Comparison of ENCODE assay signal across 11 cellular contexts in the genomic region with DNA sequence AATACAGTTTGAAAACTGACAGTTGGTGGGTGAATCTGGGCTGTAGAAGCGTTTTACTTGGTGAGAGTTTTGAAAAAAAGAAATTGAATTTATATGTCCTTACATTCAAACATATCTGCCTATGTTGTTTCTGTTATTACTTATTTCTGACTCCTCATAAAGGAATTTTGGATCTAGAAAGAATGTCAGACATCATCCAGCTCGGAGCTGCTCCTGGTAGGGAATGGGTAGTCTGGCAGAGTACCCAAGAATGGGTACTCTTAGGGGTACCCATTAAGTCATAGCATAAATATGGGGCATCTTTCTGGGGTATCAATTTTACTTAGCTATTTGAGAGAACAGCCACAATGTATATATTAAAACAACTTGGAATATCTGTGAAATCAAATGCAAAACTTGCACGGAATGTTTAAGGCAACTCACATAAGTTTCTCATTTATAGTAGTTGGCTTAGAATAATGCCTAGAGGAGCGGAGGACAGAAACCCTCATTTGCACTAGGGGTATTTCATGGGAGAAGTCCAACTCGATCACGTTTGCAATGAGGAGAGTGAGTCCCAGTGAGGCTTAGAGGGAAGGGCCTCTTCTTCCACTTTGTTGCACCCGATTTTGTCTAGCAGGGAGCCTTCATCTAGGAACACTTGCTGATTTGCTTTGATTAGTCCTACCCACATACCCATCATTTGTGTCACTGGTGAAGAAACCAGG.
A peak's percentile ranks its signal among the peaks of the same experiment; 100 is the strongest.
DNase-seq lines count a peak whose midpoint lies in the region; ATAC-seq and TF ChIP-seq lines count a peak whose summit lies in the region.
"Had no signal": no experiment of that assay in that cellular context is flagged by ENCODE, and none has a peak within 500 bp of the region (broad histone marks: within the 10 kb centered on the region; RNA-seq: fewer than 3 reads in every experiment).

No MANE protein-coding gene starts in this region.

- H3K27ac ChIP-seq in 22Rv1 = peak overlapping the region; percentile 12; the same call in 1 of the 2 replicates

- no peaks in the 10 kb centered on the region for H3K27me3 Mint-ChIP-seq in nephron (ENCODE audit: low read depth)

- no peaks in the 10 kb centered on the region for H3K9me3 Mint-ChIP-seq in nephron

- peak overlapping the region in 2 of 3 experiments; percentile 75 to 90 for H3K27ac Mint-ChIP-seq in nephron
- H3K27ac Mint-ChIP-seq: activated CD8-positive, alpha-beta T cell treated with anti-CD3 and anti-CD28 coated beads, Interleukin-2, amount 10 ng/mL, durations not matched to agents 7 days and 5 days; B cell had no signal

- peak overlapping the region; percentile 37 to 78 (median 70) for H3K4me3 Mint-ChIP-seq in nephron
- H3K4me3 Mint-ChIP-seq: activated CD8-positive, alpha-beta T cell treated with anti-CD3 and anti-CD28 coated beads, Interleukin-2, amount 10 ng/mL, durations not matched to agents 7 days and 5 days had no signal

- H3K36me3 Mint-ChIP-seq in nephron (ENCODE audit: low read depth) = peaks cover 4% of the 10 kb centered on the region

- TF ChIP-seq CTCF in 22Rv1 (IDR thresholded peaks at IDR 0.05) (no peak), nephron (IDR thresholded peaks at IDR 0.05; ENCODE audit: unreplicated experiment in 3 of 3) (no peak)

- peak; percentile 60 for DNase-seq in NCI-H226
- DNase-seq in dedifferentiated amniotic fluid mesenchymal stem cell (ENCODE audit: extremely low spot score) = peak; percentile 70
- no peak for DNase-seq in HUDEP-2 (lab: John Stamatoyannopoulos, UW; ENCODE audit: unreplicated experiment in 76 of 76)
- DNase-seq in stimulated activated CD4-positive, alpha-beta T cell treated with anti-CD3 and anti-CD28 coated beads, Interleukin-1b, Interleukin-23, amount 100 ng/mL, for 48 hours = no peak
- no peak for DNase-seq in NCI-H510A (lab: John Stamatoyannopoulos, UW)
- DNase-seq: activated CD8-positive, alpha-beta T cell treated with anti-CD3 and anti-CD28 coated beads, Interleukin-2, amount 10 ng/mL, durations not matched to agents 7 days and 5 days; NCI-H2227 treated with DMSO at 0.1 percent for 48 hours had no signal

- no peak for ATAC-seq in HG02885 (IDR thresholded peaks at IDR 0.05; ENCODE audit: poor library complexity, unreplicated experiment)
- ATAC-seq: activated CD8-positive, alpha-beta T cell treated with anti-CD3 and anti-CD28 coated beads, Interleukin-2, amount 10 ng/mL, durations not matched to agents 7 days and 5 days had no signal

- H3K4me1 Mint-ChIP-seq in nephron = peaks cover 34% of the 10 kb centered on the region

Comparison
In these comparisons a context has a peak if more than half of its experiments do, and no peak if none do; other contexts are left out.
1. DNase-seq: peak in NCI-H226 (single experiment) and dedifferentiated amniotic fluid mesenchymal stem cell (single experiment); none in HUDEP-2 (0 of 76), stimulated activated CD4-positive, alpha-beta T cell treated with anti-CD3 and anti-CD28 coated beads, Interleukin-1b, Interleukin-23, amount 100 ng/mL, for 48 hours (single experiment) and NCI-H510A (single experiment).